In genomic region chr20:30593572-30593971, GRCh38 we compare ENCODE assay signal across 27 cellular contexts.
"Had no signal": no experiment of that assay in that cellular context is flagged by ENCODE, and none has a peak within 500 bp of the region (broad histone marks: within the 10 kb centered on the region; RNA-seq: fewer than 3 reads in every experiment).

No MANE protein-coding gene starts in this region.

- ATAC-seq: activated naive CD4-positive, alpha-beta T cell treated with anti-CD3 and anti-CD28 coated beads, Interleukin-2, amount 50 U/mL, for 72 hours; activated naive CD8-positive, alpha-beta T cell treated with anti-CD3 and anti-CD28 coated beads, Interleukin-2, amount 50 U/mL, for 24 hours; activated T-cell treated with anti-CD3 and anti-CD28 coated beads, Interleukin-2, amount 50 U/mL, for 4 hours; body of pancreas had no signal

- DNase-seq: activated CD4-positive, alpha-beta memory T cell treated with anti-CD3 and anti-CD28 coated beads for 36 hours; activated CD4-positive, alpha-beta T cell treated with anti-CD3 and anti-CD28 coated beads, Interleukin-2, amount 10 ng/mL, durations not matched to agents 7 days and 5 days; activated CD4-positive, CD25-positive, alpha-beta regulatory T cell; activated CD8-positive, alpha-beta memory T cell treated with anti-CD3 and anti-CD28 coated beads for 24 hours; activated effector memory CD4-positive, alpha-beta T cell treated with anti-CD3 and anti-CD28 coated beads, Interleukin-2, amount 50 U/mL, for 16 hours; activated naive CD4-positive, alpha-beta T cell treated with Interleukin-2 at 50 U/mL for 16 hours; activated naive CD8-positive, alpha-beta T cell treated with anti-CD3 and anti-CD28 coated beads, Interleukin-2, amount 50 U/mL, for 24 hours; activated T-cell treated with anti-CD3 and anti-CD28 coated beads, Interleukin-2, amount 50 U/mL, for 4 hours; amniotic stem cell; body of pancreas; IMR-90; KG1; NCI-H1092; NCI-H1436; NCI-H1694 treated with DMSO at 0.1 percent for 48 hours; NCI-H2081; NCI-H226; NK-92 treated with Interleukin-12 subunit alpha and Interleukin-12 subunit beta, amount 100 ng/mL, for 24 hours; Peyer's patch; SHP77; T-helper 2 cell; T1000 had no signal

- H3K9me3 ChIP-seq: ascending aorta, body of pancreas, Peyer's patch, SJSA1 had no signal

- H3K4me3 ChIP-seq: ascending aorta, body of pancreas, Peyer's patch, SJSA1 had no signal

- H3K4me1 Mint-ChIP-seq: activated CD4-positive, alpha-beta T cell treated with anti-CD3 and anti-CD28 coated beads, Interleukin-2, amount 10 ng/mL, durations not matched to agents 7 days and 5 days; activated naive CD8-positive, alpha-beta T cell treated with anti-CD3 and anti-CD28 coated beads, Interleukin-2, amount 50 U/mL, for 24 hours; central memory CD8-positive, alpha-beta T cell had no signal

- H3K36me3 ChIP-seq: ascending aorta, Peyer's patch, SJSA1 had no signal

- H3K4me1 ChIP-seq: ascending aorta, body of pancreas, Peyer's patch, SJSA1 had no signal

- H3K27me3 ChIP-seq: ascending aorta, body of pancreas, Peyer's patch, SJSA1 had no signal

- H3K27ac ChIP-seq: ascending aorta, body of pancreas, Peyer's patch, RWPE1, SJSA1 had no signal

- H3K9me3 Mint-ChIP-seq: activated T-cell treated with anti-CD3 and anti-CD28 coated beads, Interleukin-2, amount 50 U/mL, for 4 hours; central memory CD8-positive, alpha-beta T cell had no signal

- H3K27me3 Mint-ChIP-seq: activated CD4-positive, alpha-beta memory T cell treated with anti-CD3 and anti-CD28 coated beads for 36 hours; activated CD4-positive, alpha-beta T cell treated with anti-CD3 and anti-CD28 coated beads, Interleukin-2, amount 10 ng/mL, durations not matched to agents 7 days and 5 days; activated naive CD8-positive, alpha-beta T cell treated with anti-CD3 and anti-CD28 coated beads, Interleukin-2, amount 50 U/mL, for 24 hours; central memory CD8-positive, alpha-beta T cell had no signal

- H3K36me3 Mint-ChIP-seq: activated CD4-positive, alpha-beta memory T cell treated with anti-CD3 and anti-CD28 coated beads for 36 hours; activated naive CD4-positive, alpha-beta T cell treated with anti-CD3 and anti-CD28 coated beads, Interleukin-2, amount 50 U/mL, for 72 hours had no signal

- H3K4me3 Mint-ChIP-seq: activated CD4-positive, alpha-beta memory T cell treated with anti-CD3 and anti-CD28 coated beads for 36 hours; activated CD4-positive, alpha-beta T cell treated with anti-CD3 and anti-CD28 coated beads, Interleukin-2, amount 10 ng/mL, durations not matched to agents 7 days and 5 days; activated naive CD8-positive, alpha-beta T cell treated with anti-CD3 and anti-CD28 coated beads, Interleukin-2, amount 50 U/mL, for 24 hours; activated T-cell treated with anti-CD3 and anti-CD28 coated beads, Interleukin-2, amount 50 U/mL, for 4 hours; central memory CD8-positive, alpha-beta T cell had no signal

- H3K27ac Mint-ChIP-seq: activated CD4-positive, alpha-beta memory T cell treated with anti-CD3 and anti-CD28 coated beads for 36 hours; activated CD4-positive, alpha-beta T cell treated with anti-CD3 and anti-CD28 coated beads, Interleukin-2, amount 10 ng/mL, durations not matched to agents 7 days and 5 days; activated naive CD4-positive, alpha-beta T cell treated with anti-CD3 and anti-CD28 coated beads, Interleukin-2, amount 50 U/mL, for 72 hours; activated naive CD8-positive, alpha-beta T cell treated with anti-CD3 and anti-CD28 coated beads, Interleukin-2, amount 50 U/mL, for 24 hours had no signal
